ENCODE assay signal across 9 cellular contexts in genomic region chr11:21514298-21514697, GRCh38.
DNase-seq lines count a peak whose midpoint lies in the region; ATAC-seq and TF ChIP-seq lines count a peak whose summit lies in the region.
"Had no signal": no experiment of that assay in that cellular context is flagged by ENCODE, and none has a peak within 500 bp of the region (broad histone marks: within the 10 kb centered on the region; RNA-seq: fewer than 3 reads in every experiment).

No MANE protein-coding gene starts in this region.

- H3K79me2 ChIP-seq in Loucy (ENCODE audit: insufficient read depth, low read length) (no peaks in the 10 kb centered on the region), mesendoderm (ENCODE audit: control insufficient read depth, insufficient read depth, low read length) (no peaks in the 10 kb centered on the region)

- H2BK120ac ChIP-seq in mesendoderm (ENCODE audit: low read depth, low read length) = no peak overlapping the region

- H3K4me1 ChIP-seq in Loucy (ENCODE audit: insufficient read depth, low read length, poor library complexity, severe bottlenecking) (no peaks in the 10 kb centered on the region), RWPE2 (ENCODE audit: insufficient read depth, poor library complexity, severe bottlenecking) (no peaks in the 10 kb centered on the region), mesendoderm (ENCODE audit: control insufficient read depth, low read depth, low read length) (no peaks in the 10 kb centered on the region), prostate gland (replicated peaks) (no peaks in the 10 kb centered on the region)

- H3K36me3 ChIP-seq in GM06990 (ENCODE audit: control insufficient read depth, insufficient read depth, low read length) = no peaks in the 10 kb centered on the region
- no peaks in the 10 kb centered on the region for H3K36me3 ChIP-seq in Loucy (ENCODE audit: insufficient read depth, low read length)
- H3K36me3 ChIP-seq in RWPE2 (ENCODE audit: low read depth) = no peaks in the 10 kb centered on the region
- no peaks in the 10 kb centered on the region for H3K36me3 ChIP-seq in mesendoderm (ENCODE audit: control insufficient read depth, insufficient read depth, low read length)
- H3K36me3 ChIP-seq in prostate gland = no peaks in the 10 kb centered on the region

- no peak overlapping the region for H2BK15ac ChIP-seq in mesendoderm (replicated peaks; ENCODE audit: low read depth)

- no peak overlapping the region for H2AK5ac ChIP-seq in mesendoderm (ENCODE audit: low read length)

- no peak overlapping the region for H2BK5ac ChIP-seq in mesendoderm (ENCODE audit: low read length)

- no peaks in the 10 kb centered on the region for H3K9me2 ChIP-seq in Loucy (replicated peaks; ENCODE audit: low read depth, low read length)

- WGBS in mesendoderm (ENCODE audit: extremely low coverage, insufficient coverage, low lambda C conversion rate) = no CpG with 5 or more reads among the region's 3 CpGs
- 62% methylated on average over 3 of the region's 3 CpGs for WGBS in prostate gland

- intact Hi-C loops in prostate gland (cut with DNase I) = no loop called here

- TF ChIP-seq POLR2A in prostate gland (IDR thresholded peaks at IDR 0.05) = no peak

- H3K4me2 ChIP-seq in Loucy (ENCODE audit: low read depth, low read length, poor library complexity, severe bottlenecking) = no peak overlapping the region
- H3K4me2 ChIP-seq in mesendoderm (ENCODE audit: low read length) = no peak overlapping the region

- H3K27me3 ChIP-seq in GM06990 (replicated peaks; ENCODE audit: control insufficient read depth, insufficient read depth, low read length) (no peaks in the 10 kb centered on the region), Loucy (ENCODE audit: insufficient read depth, low read length, poor library complexity, severe bottlenecking) (no peaks in the 10 kb centered on the region), RWPE2 (ENCODE audit: insufficient read depth, poor library complexity, severe bottlenecking) (no peaks in the 10 kb centered on the region), mesendoderm (ENCODE audit: insufficient read depth, low read length, poor library complexity) (no peaks in the 10 kb centered on the region), prostate gland (replicated peaks; ENCODE audit: insufficient read depth) (no peaks in the 10 kb centered on the region)

- no peak overlapping the region for H3K9ac ChIP-seq in Loucy (ENCODE audit: low read depth, low read length, poor library complexity, severe bottlenecking)
- no peak overlapping the region for H3K9ac ChIP-seq in mesendoderm (ENCODE audit: low read length)

- no peak overlapping the region for H3K23ac ChIP-seq in mesendoderm (ENCODE audit: low read length)

- DNase-seq in GM06990 (ENCODE audit: extremely low read depth, insufficient read length) (no peak), RWPE2 (ENCODE audit: low spot score) (no peak), mesendoderm (peak; percentile 15), prostate gland (ENCODE audit: low spot score) (no peak)
- no peak for DNase-seq in stimulated activated naive CD8-positive, alpha-beta T cell treated with anti-CD3 and anti-CD28 coated beads, Interleukin-15, Interleukin-2, amounts not matched to agents 100 U/mL and 50 U/mL, for 24 hours
- DNase-seq: dermis blood vessel endothelial cell had no signal

- H3K79me1 ChIP-seq in mesendoderm (ENCODE audit: low read length) = no peaks in the 10 kb centered on the region

- ATAC-seq in RWPE2 (ENCODE audit: low read depth) (peak; percentile 58; the same call in 2 of the 3 replicates), HG02588 (IDR thresholded peaks at IDR 0.05; ENCODE audit: unreplicated experiment) (no peak), GM18519 (IDR thresholded peaks at IDR 0.05; ENCODE audit: low FRiP score, unreplicated experiment) (no peak)
- no peak for ATAC-seq in stimulated activated naive CD8-positive, alpha-beta T cell treated with anti-CD3 and anti-CD28 coated beads, Interleukin-15, Interleukin-2, amounts not matched to agents 100 U/mL and 50 U/mL, for 24 hours

- no peaks in the 10 kb centered on the region for H4K20me1 ChIP-seq in Loucy (ENCODE audit: insufficient read depth, low read length, poor library complexity, severe bottlenecking)

- no peak overlapping the region for H4K5ac ChIP-seq in mesendoderm (ENCODE audit: low read length)

- no peak overlapping the region for H3K56ac ChIP-seq in mesendoderm (ENCODE audit: low read length)

- no peaks in the 10 kb centered on the region for H3F3A ChIP-seq in Loucy (ENCODE audit: low read depth)

- no peak overlapping the region for H2AFZ ChIP-seq in Loucy (ENCODE audit: low read length)

- no peak overlapping the region for H3K4ac ChIP-seq in mesendoderm (ENCODE audit: low read depth, low read length)

- no peak overlapping the region for H3K18ac ChIP-seq in mesendoderm (ENCODE audit: low read length)

- H3K4me3 ChIP-seq in GM06990 (replicated peaks; ENCODE audit: low read depth, low read length) (no peak overlapping the region), Loucy (ENCODE audit: low read length, poor library complexity, severe bottlenecking) (no peak overlapping the region), RWPE2 (ENCODE audit: severe bottlenecking) (no peak overlapping the region), mesendoderm (ENCODE audit: low read length) (no peak overlapping the region), prostate gland (no peak overlapping the region)

- peak; percentile 36 for TF ChIP-seq CTCF in GM06990 (IDR thresholded peaks at IDR 0.05; ENCODE audit: insufficient read depth, low read length, poor library complexity, severe bottlenecking)
- peak; percentile 48 for TF ChIP-seq CTCF in Loucy (conservative IDR thresholded peaks at IDR 0.05; ENCODE audit: low read length)
- peak; percentile 52 for TF ChIP-seq CTCF in RWPE2 (IDR thresholded peaks at IDR 0.05; ENCODE audit: poor library complexity, severe bottlenecking)
- TF ChIP-seq CTCF in prostate gland (IDR thresholded peaks at IDR 0.05) = no peak

- H3K27ac ChIP-seq in RWPE2 (ENCODE audit: poor library complexity, severe bottlenecking) (no peak overlapping the region), mesendoderm (ENCODE audit: low read depth, low read length) (no peak overlapping the region), prostate gland (no peak overlapping the region)

- no peaks in the 10 kb centered on the region for H3K9me3 ChIP-seq in Loucy (ENCODE audit: insufficient read depth, low read depth, low read length)
- no peaks in the 10 kb centered on the region for H3K9me3 ChIP-seq in RWPE2 (ENCODE audit: severe bottlenecking)
- no peaks in the 10 kb centered on the region for H3K9me3 ChIP-seq in prostate gland

- no peak overlapping the region for H4K8ac ChIP-seq in mesendoderm (ENCODE audit: low read depth, low read length)

Comparison
In these comparisons a context has a peak if more than half of its experiments do, and no peak if none do; other contexts are left out.
1. CTCF ChIP-seq: peak in GM06990 (single experiment), Loucy (single experiment) and RWPE2 (single experiment); none in prostate gland (0 of 4).